ENCODE assay signal across 8 cellular contexts in genomic region chr9:72363908-72364678, GRCh38. TPM values are rescaled to one million over a fixed set of nuclear protein-coding genes. Genes with fewer than 3 reads are reported as not detected.
A peak's percentile ranks its signal among the peaks of the same experiment; 100 is the strongest.
DNase-seq lines count a peak whose midpoint lies in the region; ATAC-seq and TF ChIP-seq lines count a peak whose summit lies in the region.

No MANE protein-coding gene starts in this region.

- peak overlapping the region; percentile 82 for H2AFZ ChIP-seq in parathyroid adenoma

- no peak for TF ChIP-seq CTCF in cardiac muscle cell (IDR thresholded peaks at IDR 0.05; ENCODE audit: low read depth, low read length)
- no peak for TF ChIP-seq CTCF in parathyroid adenoma (IDR thresholded peaks at IDR 0.05)
- no peak for TF ChIP-seq CTCF in type B pancreatic cell (conservative IDR thresholded peaks at IDR 0.05)

- peaks cover 15% of the 10 kb centered on the region for H3K36me3 ChIP-seq in CD8-positive, alpha-beta memory T cell (ENCODE audit: insufficient read depth, low read length)
- H3K36me3 ChIP-seq in cardiac muscle cell, result peaks cover 11% of the 10 kb centered on the region
- no peaks in the 10 kb centered on the region for H3K36me3 ChIP-seq in parathyroid adenoma (ENCODE audit: control insufficient read depth, insufficient read depth, low read length)

- H3K4me3 ChIP-seq in CD8-positive, alpha-beta memory T cell (ENCODE audit: low read length), result peak overlapping the region; percentile 99
- H3K4me3 ChIP-seq in cardiac muscle cell, result peak overlapping the region; percentile 96
- peak overlapping the region; percentile 86 for H3K4me3 ChIP-seq in parathyroid adenoma (ENCODE audit: low read depth, low read length)

- no peaks in the 10 kb centered on the region for H3K27me3 ChIP-seq in CD8-positive, alpha-beta memory T cell (ENCODE audit: insufficient read depth, low read length, poor library complexity, severe bottlenecking)
- no peaks in the 10 kb centered on the region for H3K27me3 ChIP-seq in cardiac muscle cell
- H3K27me3 ChIP-seq in parathyroid adenoma (ENCODE audit: control insufficient read depth, insufficient read depth, low read length), result no peaks in the 10 kb centered on the region

- H3K4me1 Mint-ChIP-seq in CD8-positive, alpha-beta memory T cell, result peaks cover 52 to 58% (median 55%) of the 10 kb centered on the region in 3 donors
- H3K4me1 Mint-ChIP-seq in activated naive CD8-positive, alpha-beta T cell treated with anti-CD3 and anti-CD28 coated beads for 36 hours, result peaks cover 32% of the 10 kb centered on the region
- peaks cover 28% of the 10 kb centered on the region for H3K4me1 Mint-ChIP-seq in type B pancreatic cell (ENCODE audit: unreplicated experiment)

- POLR2A ChIA-PET in CD8-positive, alpha-beta memory T cell (lab: Charles Lee), result interaction anchor here (1.1 to 3.1 kb wide), 5 partner anchors 79 to 789 kb away, joined by 4 to 15 read pairs (median 5); partner anchors contain the start of genes ABHD17B and C9orf85

- ATAC-seq in GM19328 (IDR thresholded peaks at IDR 0.05; ENCODE audit: unreplicated experiment) (peak; percentile 39), HG03457 (IDR thresholded peaks at IDR 0.05; ENCODE audit: unreplicated experiment) (peak; percentile 26)

- no peaks in the 10 kb centered on the region for H3K9me3 ChIP-seq in CD8-positive, alpha-beta memory T cell (ENCODE audit: low read length)
- no peaks in the 10 kb centered on the region for H3K9me3 ChIP-seq in cardiac muscle cell (ENCODE audit: low read depth)
- no peaks in the 10 kb centered on the region for H3K9me3 ChIP-seq in parathyroid adenoma (ENCODE audit: control insufficient read depth, low read length)

- CTCF ChIA-PET in CD8-positive, alpha-beta memory T cell (lab: Charles Lee), result interaction anchor here (1.6 kb wide), 1 partner anchor 72 kb away, joined by 3 read pairs; no protein-coding TSS in a partner anchor

- peaks cover 0 to 3% (median 0%) of the 10 kb centered on the region in 5 donors for H3K9me3 Mint-ChIP-seq in CD8-positive, alpha-beta memory T cell
- no peaks in the 10 kb centered on the region for H3K9me3 Mint-ChIP-seq in activated naive CD8-positive, alpha-beta T cell treated with anti-CD3 and anti-CD28 coated beads for 36 hours
- no peaks in the 10 kb centered on the region for H3K9me3 Mint-ChIP-seq in type B pancreatic cell

- peak overlapping the region; percentile 85 to 98 (median 93) for H3K27ac Mint-ChIP-seq in CD8-positive, alpha-beta memory T cell
- peak overlapping the region; percentile 92 for H3K27ac Mint-ChIP-seq in activated naive CD8-positive, alpha-beta T cell treated with anti-CD3 and anti-CD28 coated beads for 36 hours
- peak overlapping the region; percentile 90 for H3K27ac Mint-ChIP-seq in type B pancreatic cell

- H3K4me3 Mint-ChIP-seq in CD8-positive, alpha-beta memory T cell, result peak overlapping the region; percentile 87 to 97 (median 93)
- peak overlapping the region; percentile 92 for H3K4me3 Mint-ChIP-seq in activated naive CD8-positive, alpha-beta T cell treated with anti-CD3 and anti-CD28 coated beads for 36 hours
- H3K4me3 Mint-ChIP-seq in type B pancreatic cell, result peak overlapping the region; percentile 91

- peak overlapping the region; percentile 76 for H3K9ac ChIP-seq in parathyroid adenoma

- H3K27me3 Mint-ChIP-seq in CD8-positive, alpha-beta memory T cell, result no peaks in the 10 kb centered on the region
- no peaks in the 10 kb centered on the region for H3K27me3 Mint-ChIP-seq in activated naive CD8-positive, alpha-beta T cell treated with anti-CD3 and anti-CD28 coated beads for 36 hours
- no peaks in the 10 kb centered on the region for H3K27me3 Mint-ChIP-seq in type B pancreatic cell

- peaks cover 21% of the 10 kb centered on the region for H3K79me2 ChIP-seq in parathyroid adenoma

- peak overlapping the region; percentile 99 for H3K27ac ChIP-seq in CD8-positive, alpha-beta memory T cell (ENCODE audit: low read depth, low read length)
- peak overlapping the region; percentile 100 for H3K27ac ChIP-seq in cardiac muscle cell
- peak overlapping the region; percentile 100 for H3K27ac ChIP-seq in parathyroid adenoma

- peaks cover 0 to 43% (median 3%) of the 10 kb centered on the region in 3 donors for H3K36me3 Mint-ChIP-seq in CD8-positive, alpha-beta memory T cell
- peaks cover 34% of the 10 kb centered on the region for H3K36me3 Mint-ChIP-seq in activated naive CD8-positive, alpha-beta T cell treated with anti-CD3 and anti-CD28 coated beads for 36 hours
- peaks cover 22% of the 10 kb centered on the region for H3K36me3 Mint-ChIP-seq in type B pancreatic cell

- DNase-seq in CD8-positive, alpha-beta memory T cell, result peak; percentile 64 to 84 (median 76)
- DNase-seq in SK-MEL-5 (ENCODE audit: low read depth, low spot score) (peak; percentile 65), cardiac muscle cell (ENCODE audit: low read depth in 1 of 2, low spot score in 1 of 2) (peak; percentile 68 to 75), type B pancreatic cell (ENCODE audit: extremely low spot score, unreplicated experiment) (peak; percentile 70)
- DNase-seq in activated naive CD8-positive, alpha-beta T cell treated with anti-CD3 and anti-CD28 coated beads for 36 hours, result peak; percentile 78

- peak overlapping the region; percentile 82 for H3K4me2 ChIP-seq in parathyroid adenoma (ENCODE audit: low read length)

- H3K4me1 ChIP-seq in CD8-positive, alpha-beta memory T cell (ENCODE audit: insufficient read depth, low read length), result peaks cover 37% of the 10 kb centered on the region
- H3K4me1 ChIP-seq in cardiac muscle cell (ENCODE audit: low read depth) (peaks cover 40% of the 10 kb centered on the region), parathyroid adenoma (peaks cover 2% of the 10 kb centered on the region)

- in situ Hi-C loops in SK-MEL-5 (cut with HindIII; ENCODE audit: low pct_unique_long_range_greater_than_20kb, low sequenced_read_pairs), result no loop called here

RNA-seq across cellular contexts. Expression of gene ZFAND5, which starts 0.9 kb away (rescaled TPM):
- 10 to 100 TPM; 91.0 to 98.8 TPM for total RNA-seq in CD8-positive, alpha-beta memory T cell
- polyA plus RNA-seq in CD8-positive, alpha-beta memory T cell, result 82.4 TPM
- 214 and 225 TPM in 2 replicates for total RNA-seq in SK-MEL-5 (2014; rRNA removed; shearing (Covaris generic))
- polyA plus RNA-seq in SK-MEL-5 (2015; cell fraction: cytosol; rRNA removed), result 254 and 268 TPM in 2 replicates
- polyA plus RNA-seq in SK-MEL-5 (2015; cell fraction: nucleus; rRNA removed), result 385 and 397 TPM in 2 replicates
- total RNA-seq in activated naive CD8-positive, alpha-beta T cell treated with anti-CD3 and anti-CD28 coated beads for 36 hours, result 10 to 100 TPM; 95.2 to 96.0 TPM
- 174 and 188 TPM in 2 replicates for total RNA-seq in cardiac muscle cell
- 152 and 173 TPM in 2 replicates for polyA plus RNA-seq in cardiac muscle cell
- total RNA-seq in type B pancreatic cell (ENCODE audit: low replicate concordance), result 175 and 203 TPM in 2 replicates

Comparison
In these comparisons a context has a peak if more than half of its experiments do, and no peak if none do; other contexts are left out.
1. Peak in every context shown above with its lines: DNase-seq, ATAC-seq, H3K4me3 ChIP-seq and H3K27ac ChIP-seq.